In the genomic region with DNA sequence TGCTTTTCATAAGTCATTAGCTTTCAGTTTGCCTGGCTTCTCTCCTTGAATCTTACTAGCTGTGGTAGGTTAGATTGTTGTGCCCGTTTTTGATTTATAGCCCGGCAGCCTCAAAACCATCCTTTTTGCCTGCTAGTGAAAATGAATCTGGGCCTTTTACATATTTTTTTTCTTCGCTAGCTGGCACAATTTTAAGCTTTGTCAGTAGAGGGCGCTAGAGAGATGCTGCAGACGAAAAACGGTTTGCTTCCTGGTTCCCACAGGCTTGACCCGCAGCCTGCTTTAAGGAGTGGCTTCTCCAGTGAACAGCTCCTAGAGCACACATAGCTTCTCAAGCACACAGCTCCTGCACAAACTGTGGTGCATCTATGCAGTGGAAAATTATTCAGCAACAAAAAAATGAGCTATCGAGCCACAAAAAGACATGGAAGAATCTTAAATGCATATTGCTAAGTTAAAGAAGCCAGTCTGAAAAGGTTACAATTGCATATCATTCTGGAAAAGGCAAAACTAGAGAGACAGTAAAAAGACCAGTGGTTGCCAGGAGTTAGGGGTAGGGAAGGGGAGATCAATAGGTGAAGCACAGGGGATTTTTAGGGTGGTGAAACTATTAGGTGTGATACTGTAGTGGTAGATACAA, we compare ENCODE assay signal across 9 cellular contexts. TPM values are rescaled to one million over a fixed set of nuclear protein-coding genes. Genes with fewer than 3 reads are reported as not detected.
DNase-seq lines count a peak whose midpoint lies in the region; ATAC-seq and TF ChIP-seq lines count a peak whose summit lies in the region.
"Had no signal": no experiment of that assay in that cellular context is flagged by ENCODE, and none has a peak within 500 bp of the region (broad histone marks: within the 10 kb centered on the region; RNA-seq: fewer than 3 reads in every experiment).

No MANE protein-coding gene starts in this region.

- WGBS in body of pancreas, 2 donors, result 47 to 53% methylated on average over 8 of the region's 8 CpGs

- H3K4me1 ChIP-seq in Karpas-422 (ENCODE audit: low read length) (no peaks in the 10 kb centered on the region), body of pancreas (no peaks in the 10 kb centered on the region), neural progenitor cell (no peaks in the 10 kb centered on the region)

- H3K9me3 Mint-ChIP-seq in neural progenitor cell, result peaks cover 22% of the 10 kb centered on the region

- H3K4me2 ChIP-seq in Karpas-422 (ENCODE audit: low read depth, low read length, poor library complexity, severe bottlenecking) (no peak overlapping the region), neural progenitor cell (no peak overlapping the region)

- H2AFZ ChIP-seq in Karpas-422 (ENCODE audit: low read length) (no peak overlapping the region), neural progenitor cell (replicated peaks) (no peak overlapping the region)

- H3K9me3 ChIP-seq in Karpas-422 (ENCODE audit: low read length) (peaks cover 13% of the 10 kb centered on the region; the same call in 1 of the 2 replicates), body of pancreas (no peaks in the 10 kb centered on the region), neural progenitor cell (ENCODE audit: low read depth) (peaks cover 8% of the 10 kb centered on the region)

- TF ChIP-seq CTCF in body of pancreas (IDR thresholded peaks at IDR 0.05) (peak in 5 of 7 experiments; percentile 15 to 40 (median 25)), neural progenitor cell (IDR thresholded peaks at IDR 0.05) (peak; percentile 53)

- ATAC-seq in body of pancreas (no peak), HG03280 (IDR thresholded peaks at IDR 0.05; ENCODE audit: unreplicated experiment) (no peak), GM18502 (IDR thresholded peaks at IDR 0.05; ENCODE audit: poor library complexity, unreplicated experiment) (no peak)

- intact Hi-C loops in body of pancreas (cut with DNase I), result loop anchor here (10.0 kb wide), 1 partner anchor 183 kb away; no protein-coding TSS in a partner anchor

- H3K79me2 ChIP-seq in Karpas-422 (ENCODE audit: low read length) (no peaks in the 10 kb centered on the region), neural progenitor cell (ENCODE audit: low read depth) (no peaks in the 10 kb centered on the region)

- H3K36me3 Mint-ChIP-seq in neural progenitor cell, result peaks cover 6% of the 10 kb centered on the region

- H3F3A ChIP-seq in neural progenitor cell (ENCODE audit: low read depth), result no peaks in the 10 kb centered on the region

- H3K27ac ChIP-seq in Karpas-422 (ENCODE audit: low read length) (no peak overlapping the region), body of pancreas (no peak overlapping the region), neural progenitor cell (no peak overlapping the region)

- H3K36me3 ChIP-seq in Karpas-422 (ENCODE audit: insufficient read depth, low read length) (no peaks in the 10 kb centered on the region), body of pancreas (replicated peaks in 1 of 2; ENCODE audit: insufficient read depth in 1 of 2, low read depth in 2 of 2) (no peaks in the 10 kb centered on the region), neural progenitor cell (no peaks in the 10 kb centered on the region)

- no peaks in the 10 kb centered on the region for H3K9me2 ChIP-seq in Karpas-422 (replicated peaks; ENCODE audit: insufficient read depth, low read length)

- H4K20me1 ChIP-seq in Karpas-422 (ENCODE audit: insufficient read depth, low read depth, low read length) (no peaks in the 10 kb centered on the region), neural progenitor cell (ENCODE audit: low read depth) (no peaks in the 10 kb centered on the region)

- TF ChIP-seq POLR2A in body of pancreas (IDR thresholded peaks at IDR 0.05), result no peak

- no peak overlapping the region for H3K4me3 Mint-ChIP-seq in neural progenitor cell

- H3K27me3 ChIP-seq in Karpas-422 (ENCODE audit: low read length), result no peaks in the 10 kb centered on the region
- H3K27me3 ChIP-seq in body of pancreas, result no peaks in the 10 kb centered on the region
- H3K27me3 ChIP-seq in neural progenitor cell, result no peaks in the 10 kb centered on the region

- no peak overlapping the region for H3K4me3 ChIP-seq in Karpas-422 (ENCODE audit: low read length)
- no peak overlapping the region for H3K4me3 ChIP-seq in body of pancreas
- no peak overlapping the region for H3K4me3 ChIP-seq in neural progenitor cell

- H3K9ac ChIP-seq in Karpas-422 (ENCODE audit: low read length) (no peak overlapping the region), neural progenitor cell (no peak overlapping the region)

- H3K4me1 Mint-ChIP-seq in neural progenitor cell, result peaks cover 15% of the 10 kb centered on the region

- no peaks in the 10 kb centered on the region for H3K27me3 Mint-ChIP-seq in neural progenitor cell (ENCODE audit: insufficient read depth, low read depth)

- DNase-seq in NCI-H82 (lab: John Stamatoyannopoulos, UW) (peak; percentile 55), NCI-H82 treated with DMSO at 0.1 percent for 48 hours (lab: John Stamatoyannopoulos, UW; ENCODE audit: unreplicated experiment) (no peak), Karpas-422 (peak; percentile 66), body of pancreas (peak in 1 of 4 donors; percentile 19), neural progenitor cell (ENCODE audit: low spot score) (peak; percentile 23), NCI-H1048 (lab: John Stamatoyannopoulos, UW) (no peak)
- DNase-seq: NCI-H2029 treated with DMSO at 0.1 percent for 48 hours had no signal

- H3K27ac Mint-ChIP-seq in neural progenitor cell, result no peak overlapping the region

RNA-seq across cellular contexts. Expression of gene E2F6, which starts 47.9 kb away (rescaled TPM):
- 11.5 and 14.6 TPM in 2 replicates for total RNA-seq in Karpas-422 (2014; rRNA removed; shearing (Covaris generic); ENCODE audit: low replicate concordance)
- total RNA-seq in body of pancreas (10 to 100 TPM in 1 of 2 donors, 1 to 10 TPM in 1; 9.2 to 13.2 TPM), neural progenitor cell (ENCODE audit: low replicate concordance) (29.4 and 36.3 TPM in 2 replicates)

Comparison
In these comparisons a context has a peak if more than half of its experiments do, and no peak if none do; other contexts are left out.
1. DNase-seq: peak in NCI-H82 (single experiment), Karpas-422 (single experiment) and neural progenitor cell (single experiment); none in NCI-H82 treated with DMSO at 0.1 percent for 48 hours (single experiment) and NCI-H1048 (single experiment).